Comparison of ENCODE assay signal across 1 cellular context in genomic region chr20:32674362-32674789, GRCh38.
TF ChIP-seq lines count a peak whose summit lies in the region.

No MANE protein-coding gene starts in this region.

TF ChIP-seq in HepG2, 621 proteins besides CTCF, POLR2A, EP300 and RAD21 (continued from another document and continues in another):
- TF ChIP-seq AFF4 (CRISPR knock-in tag; IDR thresholded peaks at IDR 0.05) (no peak), ZNF800 (CRISPR knock-in tag; IDR thresholded peaks at IDR 0.05) (no peak), ZBTB8A (CRISPR knock-in tag; IDR thresholded peaks at IDR 0.05; ENCODE audit: borderline replicate concordance, low read depth) (no peak), ZBTB25 (CRISPR knock-in tag; IDR thresholded peaks at IDR 0.05) (peak; percentile 34; the same call in 1 of the 2 replicates), ZNF598 (CRISPR knock-in tag; IDR thresholded peaks at IDR 0.05; ENCODE audit: borderline replicate concordance) (no peak), XBP1 (CRISPR knock-in tag; IDR thresholded peaks at IDR 0.05) (no peak), KLF13 (CRISPR knock-in tag; IDR thresholded peaks at IDR 0.05) (no peak), ZNF83 (CRISPR knock-in tag; IDR thresholded peaks at IDR 0.05; ENCODE audit: borderline replicate concordance) (no peak), ZC3H4 (CRISPR knock-in tag; IDR thresholded peaks at IDR 0.05; ENCODE audit: borderline replicate concordance) (no peak), FOXJ3 (CRISPR knock-in tag; IDR thresholded peaks at IDR 0.05; ENCODE audit: borderline replicate concordance) (no peak), CSRNP2 (CRISPR knock-in tag; conservative IDR thresholded peaks at IDR 0.05; ENCODE audit: low read depth) (no peak), SP140L (CRISPR knock-in tag; IDR thresholded peaks at IDR 0.05; ENCODE audit: borderline replicate concordance) (no peak), ZFP36L2 (CRISPR knock-in tag; IDR thresholded peaks at IDR 0.05) (no peak), AKNA (CRISPR knock-in tag; IDR thresholded peaks at IDR 0.05; ENCODE audit: borderline replicate concordance) (no peak), HDAC2 (CRISPR knock-in tag; IDR thresholded peaks at IDR 0.05) (no peak), ZBTB39 (CRISPR knock-in tag; IDR thresholded peaks at IDR 0.05) (no peak), KLF11 (CRISPR knock-in tag; IDR thresholded peaks at IDR 0.05) (peak; percentile 47; the same call in 1 of the 2 replicates), ZBTB34 (CRISPR knock-in tag; IDR thresholded peaks at IDR 0.05) (no peak), ZSCAN21 (CRISPR knock-in tag; IDR thresholded peaks at IDR 0.05; ENCODE audit: borderline replicate concordance) (no peak), ATF7-NPFF (CRISPR knock-in tag; IDR thresholded peaks at IDR 0.05; ENCODE audit: low read depth) (no peak), ZSCAN9 (CRISPR knock-in tag; IDR thresholded peaks at IDR 0.05; ENCODE audit: borderline replicate concordance) (peak; percentile 62; the same call in 1 of the 2 replicates), DMAP1 (CRISPR knock-in tag; IDR thresholded peaks at IDR 0.05) (0 out of 2 replicates have a peak, but pooled peaks have one; percentile 8), JUND (CRISPR knock-in tag; IDR thresholded peaks at IDR 0.05) (no peak), ATF4 (CRISPR knock-in tag; IDR thresholded peaks at IDR 0.05) (no peak), ELK4 (CRISPR knock-in tag; IDR thresholded peaks at IDR 0.05; ENCODE audit: borderline replicate concordance) (no peak), ZNF879 (CRISPR knock-in tag; IDR thresholded peaks at IDR 0.05) (no peak), STAT5B (CRISPR knock-in tag; IDR thresholded peaks at IDR 0.05) (no peak), ZBTB21 (CRISPR knock-in tag; IDR thresholded peaks at IDR 0.05) (no peak), ZKSCAN1 (IDR thresholded peaks at IDR 0.05; ENCODE audit: low read length) (no peak), KAT7 (CRISPR knock-in tag; IDR thresholded peaks at IDR 0.05; ENCODE audit: borderline replicate concordance) (0 out of 2 replicates have a peak, but pooled peaks have one; percentile 23), ZFP36L1 (CRISPR knock-in tag; IDR thresholded peaks at IDR 0.05) (no peak; the same call in 1 of the 2 replicates), HNRNPUL1 (IDR thresholded peaks at IDR 0.05; ENCODE audit: low read depth, low read length) (no peak), MXD4 (CRISPR knock-in tag; IDR thresholded peaks at IDR 0.05) (no peak; the same call in 1 of the 2 replicates), SP2 (CRISPR knock-in tag; IDR thresholded peaks at IDR 0.05) (0 out of 2 replicates have a peak, but pooled peaks have one; percentile 16), KMT2B (CRISPR knock-in tag; IDR thresholded peaks at IDR 0.05) (no peak), ADNP (CRISPR knock-in tag; IDR thresholded peaks at IDR 0.05) (no peak), ZNF781 (CRISPR knock-in tag; IDR thresholded peaks at IDR 0.05; ENCODE audit: borderline replicate concordance, not compliant biosample characterization) (no peak), ZNF747 (CRISPR knock-in tag; IDR thresholded peaks at IDR 0.05; ENCODE audit: borderline replicate concordance) (peak; percentile 8; the same call in 1 of the 2 replicates), MAFK (conservative IDR thresholded peaks at IDR 0.05 in 1 of 2, IDR thresholded peaks at IDR 0.05 in 1 of 2; ENCODE audit: low read length in 2 of 2) (peak; percentile 8 to 27; a peak in 1 of 4 replicates), SALL1 (CRISPR knock-in tag; IDR thresholded peaks at IDR 0.05) (no peak), ZBTB37 (CRISPR knock-in tag; IDR thresholded peaks at IDR 0.05) (0 out of 2 replicates have a peak, but pooled peaks have one; percentile 52)
